ENCODE assay signal across 1 cellular context in genomic region chr17:57892146-57892819, GRCh38.
TF ChIP-seq lines count a peak whose summit lies in the region.

No MANE protein-coding gene starts in this region.

TF ChIP-seq in HepG2, 621 proteins besides CTCF, POLR2A, EP300 and RAD21 (continued from another document and continues in another):
- TF ChIP-seq, protein P1, sequence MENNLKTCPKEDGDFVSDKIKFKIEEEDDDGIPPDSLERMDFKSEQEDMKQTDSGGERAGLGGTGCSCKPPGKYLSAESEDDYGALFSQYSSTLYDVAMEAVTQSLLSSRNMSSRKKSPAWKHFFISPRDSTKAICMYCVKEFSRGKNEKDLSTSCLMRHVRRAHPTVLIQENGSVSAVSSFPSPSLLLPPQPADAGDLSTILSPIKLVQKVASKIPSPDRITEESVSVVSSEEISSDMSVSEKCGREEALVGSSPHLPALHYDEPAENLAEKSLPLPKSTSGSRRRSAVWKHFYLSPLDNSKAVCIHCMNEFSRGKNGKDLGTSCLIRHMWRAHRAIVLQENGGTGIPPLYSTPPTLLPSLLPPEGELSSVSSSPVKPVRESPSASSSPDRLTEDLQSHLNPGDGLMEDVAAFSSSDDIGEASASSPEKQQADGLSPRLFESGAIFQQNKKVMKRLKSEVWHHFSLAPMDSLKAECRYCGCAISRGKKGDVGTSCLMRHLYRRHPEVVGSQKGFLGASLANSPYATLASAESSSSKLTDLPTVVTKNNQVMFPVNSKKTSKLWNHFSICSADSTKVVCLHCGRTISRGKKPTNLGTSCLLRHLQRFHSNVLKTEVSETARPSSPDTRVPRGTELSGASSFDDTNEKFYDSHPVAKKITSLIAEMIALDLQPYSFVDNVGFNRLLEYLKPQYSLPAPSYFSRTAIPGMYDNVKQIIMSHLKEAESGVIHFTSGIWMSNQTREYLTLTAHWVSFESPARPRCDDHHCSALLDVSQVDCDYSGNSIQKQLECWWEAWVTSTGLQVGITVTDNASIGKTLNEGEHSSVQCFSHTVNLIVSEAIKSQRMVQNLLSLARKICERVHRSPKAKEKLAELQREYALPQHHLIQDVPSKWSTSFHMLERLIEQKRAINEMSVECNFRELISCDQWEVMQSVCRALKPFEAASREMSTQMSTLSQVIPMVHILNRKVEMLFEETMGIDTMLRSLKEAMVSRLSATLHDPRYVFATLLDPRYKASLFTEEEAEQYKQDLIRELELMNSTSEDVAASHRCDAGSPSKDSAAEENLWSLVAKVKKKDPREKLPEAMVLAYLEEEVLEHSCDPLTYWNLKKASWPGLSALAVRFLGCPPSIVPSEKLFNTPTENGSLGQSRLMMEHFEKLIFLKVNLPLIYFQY (CRISPR knock-in tag; IDR thresholded peaks at IDR 0.05; ENCODE audit: borderline replicate concordance): 0 out of 2 replicates have a peak, but pooled peaks have one; percentile 31
- TF ChIP-seq, protein P2, sequence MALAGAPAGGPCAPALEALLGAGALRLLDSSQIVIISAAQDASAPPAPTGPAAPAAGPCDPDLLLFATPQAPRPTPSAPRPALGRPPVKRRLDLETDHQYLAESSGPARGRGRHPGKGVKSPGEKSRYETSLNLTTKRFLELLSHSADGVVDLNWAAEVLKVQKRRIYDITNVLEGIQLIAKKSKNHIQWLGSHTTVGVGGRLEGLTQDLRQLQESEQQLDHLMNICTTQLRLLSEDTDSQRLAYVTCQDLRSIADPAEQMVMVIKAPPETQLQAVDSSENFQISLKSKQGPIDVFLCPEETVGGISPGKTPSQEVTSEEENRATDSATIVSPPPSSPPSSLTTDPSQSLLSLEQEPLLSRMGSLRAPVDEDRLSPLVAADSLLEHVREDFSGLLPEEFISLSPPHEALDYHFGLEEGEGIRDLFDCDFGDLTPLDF (CRISPR knock-in tag; IDR thresholded peaks at IDR 0.05): no peak
- TF ChIP-seq HOXA3 (CRISPR knock-in tag; IDR thresholded peaks at IDR 0.05): peak; percentile 40
- peak; percentile 63; the same call in 1 of the 2 replicates for TF ChIP-seq CBX5 (CRISPR knock-in tag; IDR thresholded peaks at IDR 0.05; ENCODE audit: borderline replicate concordance)
- peak; percentile 60; the same call in 1 of the 2 replicates for TF ChIP-seq ZNF205 (CRISPR knock-in tag; IDR thresholded peaks at IDR 0.05)
- TF ChIP-seq ZNF230 (CRISPR knock-in tag; IDR thresholded peaks at IDR 0.05): peak; percentile 62; the same call in 1 of the 2 replicates
- peak; percentile 82; the same call in 1 of the 2 replicates for TF ChIP-seq KLF11 (CRISPR knock-in tag; IDR thresholded peaks at IDR 0.05)
- peak; percentile 51; the same call in 1 of the 2 replicates for TF ChIP-seq GMEB1 (CRISPR knock-in tag; IDR thresholded peaks at IDR 0.05; ENCODE audit: borderline replicate concordance)
- TF ChIP-seq SATB2 (CRISPR knock-in tag; IDR thresholded peaks at IDR 0.05): no peak
- TF ChIP-seq, protein P3, sequence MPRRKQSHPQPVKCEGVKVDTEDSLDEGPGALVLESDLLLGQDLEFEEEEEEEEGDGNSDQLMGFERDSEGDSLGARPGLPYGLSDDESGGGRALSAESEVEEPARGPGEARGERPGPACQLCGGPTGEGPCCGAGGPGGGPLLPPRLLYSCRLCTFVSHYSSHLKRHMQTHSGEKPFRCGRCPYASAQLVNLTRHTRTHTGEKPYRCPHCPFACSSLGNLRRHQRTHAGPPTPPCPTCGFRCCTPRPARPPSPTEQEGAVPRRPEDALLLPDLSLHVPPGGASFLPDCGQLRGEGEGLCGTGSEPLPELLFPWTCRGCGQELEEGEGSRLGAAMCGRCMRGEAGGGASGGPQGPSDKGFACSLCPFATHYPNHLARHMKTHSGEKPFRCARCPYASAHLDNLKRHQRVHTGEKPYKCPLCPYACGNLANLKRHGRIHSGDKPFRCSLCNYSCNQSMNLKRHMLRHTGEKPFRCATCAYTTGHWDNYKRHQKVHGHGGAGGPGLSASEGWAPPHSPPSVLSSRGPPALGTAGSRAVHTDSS (CRISPR knock-in tag; conservative IDR thresholded peaks at IDR 0.05): no peak
- peak; percentile 45; the same call in 1 of the 2 replicates for TF ChIP-seq KDM5B (CRISPR knock-in tag; IDR thresholded peaks at IDR 0.05; ENCODE audit: borderline replicate concordance)
- TF ChIP-seq ZNF430 (CRISPR knock-in tag; IDR thresholded peaks at IDR 0.05): peak; percentile 83
- TF ChIP-seq ZNF550 (CRISPR knock-in tag; IDR thresholded peaks at IDR 0.05; ENCODE audit: borderline replicate concordance): peak; percentile 40; the same call in 1 of the 2 replicates
- peak; percentile 79 for TF ChIP-seq CEBPB (IDR thresholded peaks at IDR 0.05; ENCODE audit: borderline replicate concordance, low read depth, low read length)
- TF ChIP-seq KDM2A (CRISPR knock-in tag; IDR thresholded peaks at IDR 0.05; ENCODE audit: borderline replicate concordance, low read depth): peak; percentile 73
- TF ChIP-seq ATF7-NPFF (CRISPR knock-in tag; IDR thresholded peaks at IDR 0.05; ENCODE audit: low read depth): peak; percentile 69
- peak; percentile 89 for TF ChIP-seq TEAD3 (CRISPR knock-in tag; optimal IDR thresholded peaks at IDR 0.05; ENCODE audit: borderline replicate concordance)
- TF ChIP-seq CBFB (CRISPR knock-in tag; IDR thresholded peaks at IDR 0.05): peak; percentile 55; the same call in 1 of the 2 replicates
- peak; percentile 47; the same call in 1 of the 2 replicates for TF ChIP-seq MEIS1 (CRISPR knock-in tag; IDR thresholded peaks at IDR 0.05; ENCODE audit: borderline replicate concordance)
- TF ChIP-seq, protein P4, sequence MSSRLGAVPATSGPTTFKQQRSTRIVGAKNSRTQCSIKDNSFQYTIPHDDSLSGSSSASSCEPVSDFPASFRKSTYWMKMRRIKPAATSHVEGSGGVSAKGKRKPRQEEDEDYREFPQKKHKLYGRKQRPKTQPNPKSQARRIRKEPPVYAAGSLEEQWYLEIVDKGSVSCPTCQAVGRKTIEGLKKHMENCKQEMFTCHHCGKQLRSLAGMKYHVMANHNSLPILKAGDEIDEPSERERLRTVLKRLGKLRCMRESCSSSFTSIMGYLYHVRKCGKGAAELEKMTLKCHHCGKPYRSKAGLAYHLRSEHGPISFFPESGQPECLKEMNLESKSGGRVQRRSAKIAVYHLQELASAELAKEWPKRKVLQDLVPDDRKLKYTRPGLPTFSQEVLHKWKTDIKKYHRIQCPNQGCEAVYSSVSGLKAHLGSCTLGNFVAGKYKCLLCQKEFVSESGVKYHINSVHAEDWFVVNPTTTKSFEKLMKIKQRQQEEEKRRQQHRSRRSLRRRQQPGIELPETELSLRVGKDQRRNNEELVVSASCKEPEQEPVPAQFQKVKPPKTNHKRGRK (CRISPR knock-in tag; IDR thresholded peaks at IDR 0.05): peak; percentile 47; the same call in 1 of the 2 replicates
- peak; percentile 44; the same call in 1 of the 2 replicates for TF ChIP-seq ZSCAN21 (CRISPR knock-in tag; IDR thresholded peaks at IDR 0.05; ENCODE audit: borderline replicate concordance)
- no peak for TF ChIP-seq GTF3A (CRISPR knock-in tag; conservative IDR thresholded peaks at IDR 0.05)
- TF ChIP-seq KAT8 (CRISPR knock-in tag; IDR thresholded peaks at IDR 0.05): 0 out of 2 replicates have a peak, but pooled peaks have one; percentile 25
- peak; percentile 72; the same call in 1 of the 2 replicates for TF ChIP-seq ZGPAT (CRISPR knock-in tag; IDR thresholded peaks at IDR 0.05)
- peak; percentile 33; the same call in 1 of the 2 replicates for TF ChIP-seq ZNF616 (CRISPR knock-in tag; IDR thresholded peaks at IDR 0.05; ENCODE audit: low read depth)
- no peak for TF ChIP-seq SOX6 (IDR thresholded peaks at IDR 0.05)
- TF ChIP-seq SOX6 (CRISPR knock-in tag; IDR thresholded peaks at IDR 0.05): peak; percentile 59; the same call in 1 of the 2 replicates
- 0 out of 2 replicates have a peak, but pooled peaks have one; percentile 14 for TF ChIP-seq ZNF142 (CRISPR knock-in tag; IDR thresholded peaks at IDR 0.05)
- TF ChIP-seq, protein P5, sequence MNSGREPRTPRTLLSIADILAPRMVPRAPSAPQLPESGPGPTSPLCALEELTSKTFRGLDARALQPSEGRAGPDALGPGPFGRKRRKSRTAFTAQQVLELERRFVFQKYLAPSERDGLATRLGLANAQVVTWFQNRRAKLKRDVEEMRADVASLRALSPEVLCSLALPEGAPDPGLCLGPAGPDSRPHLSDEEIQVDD (CRISPR knock-in tag; IDR thresholded peaks at IDR 0.05; ENCODE audit: borderline replicate concordance): no peak
- peak; percentile 30; the same call in 1 of the 2 replicates for TF ChIP-seq ZNF605 (CRISPR knock-in tag; IDR thresholded peaks at IDR 0.05)
- 0 out of 2 replicates have a peak, but pooled peaks have one; percentile 37 for TF ChIP-seq ZFP1 (CRISPR knock-in tag; IDR thresholded peaks at IDR 0.05)
- TF ChIP-seq ZNF678 (CRISPR knock-in tag; IDR thresholded peaks at IDR 0.05): no peak
- no peak for TF ChIP-seq MLLT10 (CRISPR knock-in tag; IDR thresholded peaks at IDR 0.05)
- 0 out of 2 replicates have a peak, but pooled peaks have one; percentile 85 for TF ChIP-seq ZNF350 (CRISPR knock-in tag; IDR thresholded peaks at IDR 0.05; ENCODE audit: borderline replicate concordance, low read depth)
- TF ChIP-seq ZNF746 (CRISPR knock-in tag; IDR thresholded peaks at IDR 0.05): 0 out of 2 replicates have a peak, but pooled peaks have one; percentile 46
- no peak for TF ChIP-seq FOXA1 (IDR thresholded peaks at IDR 0.05)
- peak; percentile 23; the same call in 1 of the 2 replicates for TF ChIP-seq FOXA1 (CRISPR knock-in tag; IDR thresholded peaks at IDR 0.05)
- TF ChIP-seq, protein P6, sequence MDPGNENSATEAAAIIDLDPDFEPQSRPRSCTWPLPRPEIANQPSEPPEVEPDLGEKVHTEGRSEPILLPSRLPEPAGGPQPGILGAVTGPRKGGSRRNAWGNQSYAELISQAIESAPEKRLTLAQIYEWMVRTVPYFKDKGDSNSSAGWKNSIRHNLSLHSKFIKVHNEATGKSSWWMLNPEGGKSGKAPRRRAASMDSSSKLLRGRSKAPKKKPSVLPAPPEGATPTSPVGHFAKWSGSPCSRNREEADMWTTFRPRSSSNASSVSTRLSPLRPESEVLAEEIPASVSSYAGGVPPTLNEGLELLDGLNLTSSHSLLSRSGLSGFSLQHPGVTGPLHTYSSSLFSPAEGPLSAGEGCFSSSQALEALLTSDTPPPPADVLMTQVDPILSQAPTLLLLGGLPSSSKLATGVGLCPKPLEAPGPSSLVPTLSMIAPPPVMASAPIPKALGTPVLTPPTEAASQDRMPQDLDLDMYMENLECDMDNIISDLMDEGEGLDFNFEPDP (CRISPR knock-in tag; conservative IDR thresholded peaks at IDR 0.05): no peak
- TF ChIP-seq ZNF792 (CRISPR knock-in tag; IDR thresholded peaks at IDR 0.05): peak; percentile 50
- peak; percentile 91 for TF ChIP-seq SMC3 (IDR thresholded peaks at IDR 0.05; ENCODE audit: low read length)
- TF ChIP-seq SP4 (CRISPR knock-in tag; IDR thresholded peaks at IDR 0.05): peak; percentile 80
- peak; percentile 42; the same call in 1 of the 2 replicates for TF ChIP-seq ZNF788 (CRISPR knock-in tag; IDR thresholded peaks at IDR 0.05; ENCODE audit: borderline replicate concordance)
- peak; percentile 82; the same call in 1 of the 2 replicates for TF ChIP-seq SMAD3 (CRISPR knock-in tag; IDR thresholded peaks at IDR 0.05)
